In genomic region chr22:39502109-39502788, GRCh38 we compare ENCODE assay signal across 8 cellular contexts. TPM values are rescaled to one million over a fixed set of nuclear protein-coding genes. Genes with fewer than 3 reads are reported as not detected.
DNase-seq lines count a peak whose midpoint lies in the region; ATAC-seq and TF ChIP-seq lines count a peak whose summit lies in the region.

Gene MIEF1, plus strand, starts transcription at chr22:39502290. Its CDS starts 9,005 bp downstream, at chr22:39511295.

- no peaks in the 10 kb centered on the region for H3K27me3 Mint-ChIP-seq in activated T-cell treated with anti-CD3 and anti-CD28 coated beads, Interleukin-2, amount 50 U/mL, for 4 hours (ENCODE audit: low read depth)

- peak; percentile 81 for DNase-seq in DMS114 treated with DMSO at 0.1 percent for 48 hours (lab: John Stamatoyannopoulos, UW; ENCODE audit: unreplicated experiment)
- DNase-seq in Jurkat, Clone E6-1 (ENCODE audit: low read depth, low spot score) = peak; percentile 90
- peak; percentile 86 for DNase-seq in activated T-cell treated with anti-CD3 and anti-CD28 coated beads, Interleukin-2, amount 50 U/mL, for 4 hours
- peak; percentile 88 to 90 for DNase-seq in stimulated activated CD8-positive, alpha-beta memory T cell treated with anti-CD3 and anti-CD28 coated beads, Interleukin-7, amount 100 ng/mL, for 4 hours (ENCODE audit: low read depth in 2 of 2)

- peak within 1 kb of the TSS; percentile 95 for H3K4me3 Mint-ChIP-seq in activated T-cell treated with anti-CD3 and anti-CD28 coated beads, Interleukin-2, amount 50 U/mL, for 4 hours

- H3K9me3 Mint-ChIP-seq in activated T-cell treated with anti-CD3 and anti-CD28 coated beads, Interleukin-2, amount 50 U/mL, for 4 hours = no peaks in the 10 kb centered on the region

- H3K27ac ChIP-seq in muscle layer of duodenum (ENCODE audit: low read length) = peak within 1 kb of the TSS; percentile 77

- peaks cover 26 to 29% of the 10 kb centered on the region in 2 donors for H3K36me3 ChIP-seq in muscle layer of duodenum (ENCODE audit: control insufficient read depth in 1 of 2, insufficient read depth in 2 of 2, low read length in 2 of 2)

- peaks cover 28% of the 10 kb centered on the region for H3K36me3 Mint-ChIP-seq in activated T-cell treated with anti-CD3 and anti-CD28 coated beads, Interleukin-2, amount 50 U/mL, for 4 hours (ENCODE audit: insufficient read depth)

- ATAC-seq in GM21529 (IDR thresholded peaks at IDR 0.05; ENCODE audit: unreplicated experiment) (peak; percentile 94), esophagus mucosa (peak; percentile 95)
- ATAC-seq in activated T-cell treated with anti-CD3 and anti-CD28 coated beads, Interleukin-2, amount 50 U/mL, for 4 hours = peak; percentile 97 to 98

- peaks cover 20 to 27% of the 10 kb centered on the region in 2 donors for H3K4me1 ChIP-seq in muscle layer of duodenum (ENCODE audit: control insufficient read depth in 1 of 2, insufficient read depth in 2 of 2, low read length in 2 of 2)

- H3K9me3 ChIP-seq in muscle layer of duodenum (ENCODE audit: control insufficient read depth in 1 of 2, low read length in 2 of 2) = no peaks in the 10 kb centered on the region

- H3K27me3 ChIP-seq in muscle layer of duodenum (ENCODE audit: low read depth, low read length) = no peaks in the 10 kb centered on the region

- peak within 1 kb of the TSS; percentile 95 for H3K4me3 ChIP-seq in Jurkat, Clone E6-1 (ENCODE audit: low read length)
- peak within 1 kb of the TSS; percentile 86 to 98 for H3K4me3 ChIP-seq in muscle layer of duodenum (ENCODE audit: low read depth in 1 of 2, low read length in 2 of 2)

- peaks cover 37% of the 10 kb centered on the region for H3K4me1 Mint-ChIP-seq in activated T-cell treated with anti-CD3 and anti-CD28 coated beads, Interleukin-2, amount 50 U/mL, for 4 hours (ENCODE audit: low read depth)

TF ChIP-seq in PFSK-1, 5 proteins besides CTCF, POLR2A, EP300 and RAD21:
- peak; percentile 66; the same call in 1 of the 2 replicates for TF ChIP-seq TAF1 (IDR thresholded peaks at IDR 0.05; ENCODE audit: borderline replicate concordance, insufficient read depth, low read length)
- TF ChIP-seq REST (IDR thresholded peaks at IDR 0.05; ENCODE audit: insufficient read depth in 1 of 2, low read depth in 2 of 2, low read length in 2 of 2) = no peak
- peak; percentile 76 for TF ChIP-seq POLR2AphosphoS5 (IDR thresholded peaks at IDR 0.05; ENCODE audit: low read depth, low read length)
- 0 out of 2 replicates have a peak, but pooled peaks have one; percentile 39 for TF ChIP-seq SIN3A (IDR thresholded peaks at IDR 0.05; ENCODE audit: borderline replicate concordance, insufficient read depth, low read length)
- peak; percentile 70 for TF ChIP-seq FOXP2 (optimal IDR thresholded peaks at IDR 0.05; ENCODE audit: borderline replicate concordance, extremely low read depth, extremely low read length, insufficient read depth)

RNA-seq across cellular contexts. Expression of gene MIEF1, which starts in this region (rescaled TPM):
- 23.0 TPM for polyA plus RNA-seq in Jurkat, Clone E6-1 (2012; ENCODE audit: insufficient read depth, insufficient read length)
- polyA plus RNA-seq in PFSK-1 (2012; ENCODE audit: insufficient read length, low read depth) = 57.0 TPM
- total RNA-seq in activated T-cell treated with anti-CD3 and anti-CD28 coated beads, Interleukin-2, amount 50 U/mL, for 4 hours = 10 to 100 TPM; 69.9 to 76.6 (median 70.7) TPM
- 16.7 TPM for total RNA-seq in esophagus mucosa

Comparison
In these comparisons a context has a peak if more than half of its experiments do, and no peak if none do; other contexts are left out.
1. Peak in every context shown above with its lines: DNase-seq, ATAC-seq, H3K4me3 ChIP-seq and H3K27ac ChIP-seq.